In the genomic region with DNA sequence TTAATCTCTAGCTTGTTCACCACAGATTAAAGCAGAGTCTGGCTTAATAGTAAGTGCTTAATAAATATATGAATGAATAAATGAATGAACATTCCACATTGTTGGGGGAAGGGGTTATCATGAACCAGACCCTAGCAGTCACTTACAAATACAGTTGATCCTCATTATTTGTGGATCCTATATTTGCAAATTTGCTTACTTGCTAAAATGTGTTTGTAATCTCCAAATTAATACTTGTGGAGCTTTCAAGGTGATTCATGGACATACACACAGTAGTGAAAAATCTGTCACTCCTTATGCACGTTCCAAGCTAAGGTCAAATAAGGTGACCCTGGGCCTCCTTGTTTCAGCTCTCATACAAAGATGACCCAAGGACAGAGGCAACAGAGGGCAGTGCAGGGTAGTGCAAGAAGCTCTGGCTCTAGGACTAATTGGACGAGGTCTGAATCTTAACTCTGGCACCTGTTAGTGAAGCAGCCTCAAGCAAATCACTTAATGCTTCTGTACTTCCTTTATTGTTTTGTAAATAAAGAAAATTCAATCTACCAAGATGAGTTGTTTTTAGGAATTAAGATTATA, we compare ENCODE assay signal across 2 cellular contexts.
TF ChIP-seq lines count a peak whose summit lies in the region.

No MANE protein-coding gene starts in this region.

TF ChIP-seq in SK-N-SH, 30 proteins besides CTCF, POLR2A, EP300 and RAD21:
- TF ChIP-seq, protein P1, sequence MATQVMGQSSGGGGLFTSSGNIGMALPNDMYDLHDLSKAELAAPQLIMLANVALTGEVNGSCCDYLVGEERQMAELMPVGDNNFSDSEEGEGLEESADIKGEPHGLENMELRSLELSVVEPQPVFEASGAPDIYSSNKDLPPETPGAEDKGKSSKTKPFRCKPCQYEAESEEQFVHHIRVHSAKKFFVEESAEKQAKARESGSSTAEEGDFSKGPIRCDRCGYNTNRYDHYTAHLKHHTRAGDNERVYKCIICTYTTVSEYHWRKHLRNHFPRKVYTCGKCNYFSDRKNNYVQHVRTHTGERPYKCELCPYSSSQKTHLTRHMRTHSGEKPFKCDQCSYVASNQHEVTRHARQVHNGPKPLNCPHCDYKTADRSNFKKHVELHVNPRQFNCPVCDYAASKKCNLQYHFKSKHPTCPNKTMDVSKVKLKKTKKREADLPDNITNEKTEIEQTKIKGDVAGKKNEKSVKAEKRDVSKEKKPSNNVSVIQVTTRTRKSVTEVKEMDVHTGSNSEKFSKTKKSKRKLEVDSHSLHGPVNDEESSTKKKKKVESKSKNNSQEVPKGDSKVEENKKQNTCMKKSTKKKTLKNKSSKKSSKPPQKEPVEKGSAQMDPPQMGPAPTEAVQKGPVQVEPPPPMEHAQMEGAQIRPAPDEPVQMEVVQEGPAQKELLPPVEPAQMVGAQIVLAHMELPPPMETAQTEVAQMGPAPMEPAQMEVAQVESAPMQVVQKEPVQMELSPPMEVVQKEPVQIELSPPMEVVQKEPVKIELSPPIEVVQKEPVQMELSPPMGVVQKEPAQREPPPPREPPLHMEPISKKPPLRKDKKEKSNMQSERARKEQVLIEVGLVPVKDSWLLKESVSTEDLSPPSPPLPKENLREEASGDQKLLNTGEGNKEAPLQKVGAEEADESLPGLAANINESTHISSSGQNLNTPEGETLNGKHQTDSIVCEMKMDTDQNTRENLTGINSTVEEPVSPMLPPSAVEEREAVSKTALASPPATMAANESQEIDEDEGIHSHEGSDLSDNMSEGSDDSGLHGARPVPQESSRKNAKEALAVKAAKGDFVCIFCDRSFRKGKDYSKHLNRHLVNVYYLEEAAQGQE (IDR thresholded peaks at IDR 0.05; ENCODE audit: low read depth, low read length), result no peak
- no peak for TF ChIP-seq ZBTB33 (IDR thresholded peaks at IDR 0.05; ENCODE audit: borderline replicate concordance, low read depth)
- TF ChIP-seq JUND (IDR thresholded peaks at IDR 0.05), result no peak
- TF ChIP-seq, protein P2, sequence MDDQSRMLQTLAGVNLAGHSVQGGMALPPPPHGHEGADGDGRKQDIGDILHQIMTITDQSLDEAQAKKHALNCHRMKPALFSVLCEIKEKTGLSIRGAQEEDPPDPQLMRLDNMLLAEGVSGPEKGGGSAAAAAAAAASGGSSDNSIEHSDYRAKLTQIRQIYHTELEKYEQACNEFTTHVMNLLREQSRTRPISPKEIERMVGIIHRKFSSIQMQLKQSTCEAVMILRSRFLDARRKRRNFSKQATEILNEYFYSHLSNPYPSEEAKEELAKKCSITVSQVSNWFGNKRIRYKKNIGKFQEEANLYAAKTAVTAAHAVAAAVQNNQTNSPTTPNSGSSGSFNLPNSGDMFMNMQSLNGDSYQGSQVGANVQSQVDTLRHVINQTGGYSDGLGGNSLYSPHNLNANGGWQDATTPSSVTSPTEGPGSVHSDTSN (IDR thresholded peaks at IDR 0.05), result no peak
- no peak for TF ChIP-seq FOXM1 (IDR thresholded peaks at IDR 0.05; ENCODE audit: low read depth)
- no peak for TF ChIP-seq TCF12 (IDR thresholded peaks at IDR 0.05)
- TF ChIP-seq MEF2A (IDR thresholded peaks at IDR 0.05; ENCODE audit: borderline replicate concordance, low read depth), result no peak
- no peak for TF ChIP-seq NRF1 (IDR thresholded peaks at IDR 0.05; ENCODE audit: low read depth, low read length)
- no peak for TF ChIP-seq FOXJ3 (CRISPR knock-in tag; IDR thresholded peaks at IDR 0.05)
- TF ChIP-seq, protein P3, sequence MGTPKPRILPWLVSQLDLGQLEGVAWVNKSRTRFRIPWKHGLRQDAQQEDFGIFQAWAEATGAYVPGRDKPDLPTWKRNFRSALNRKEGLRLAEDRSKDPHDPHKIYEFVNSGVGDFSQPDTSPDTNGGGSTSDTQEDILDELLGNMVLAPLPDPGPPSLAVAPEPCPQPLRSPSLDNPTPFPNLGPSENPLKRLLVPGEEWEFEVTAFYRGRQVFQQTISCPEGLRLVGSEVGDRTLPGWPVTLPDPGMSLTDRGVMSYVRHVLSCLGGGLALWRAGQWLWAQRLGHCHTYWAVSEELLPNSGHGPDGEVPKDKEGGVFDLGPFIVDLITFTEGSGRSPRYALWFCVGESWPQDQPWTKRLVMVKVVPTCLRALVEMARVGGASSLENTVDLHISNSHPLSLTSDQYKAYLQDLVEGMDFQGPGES (IDR thresholded peaks at IDR 0.05; ENCODE audit: low read depth, low read length), result no peak
- no peak for TF ChIP-seq FOSL2 (IDR thresholded peaks at IDR 0.05; ENCODE audit: borderline replicate concordance, low read depth)
- TF ChIP-seq SMC3 (IDR thresholded peaks at IDR 0.05; ENCODE audit: low read depth, low read length), result no peak
- no peak for TF ChIP-seq RXRA (IDR thresholded peaks at IDR 0.05; ENCODE audit: borderline replicate concordance, low read depth)
- no peak for TF ChIP-seq NFIC (IDR thresholded peaks at IDR 0.05; ENCODE audit: borderline replicate concordance)
- TF ChIP-seq TAF1 (IDR thresholded peaks at IDR 0.05; ENCODE audit: borderline replicate concordance, low read depth, low read length), result no peak
- TF ChIP-seq MAX (IDR thresholded peaks at IDR 0.05; ENCODE audit: low read depth), result no peak
- no peak for TF ChIP-seq YY1 (IDR thresholded peaks at IDR 0.05; ENCODE audit: low read depth)

TF ChIP-seq in SK-N-SH treated with all-trans-retinoic acid at 6 μM for 48 hours, 23 proteins besides CTCF, POLR2A, EP300 and RAD21:
- TF ChIP-seq ZNF565 (CRISPR knock-in tag; conservative IDR thresholded peaks at IDR 0.05; ENCODE audit: low read depth) (no peak), ARNTL (CRISPR knock-in tag; IDR thresholded peaks at IDR 0.05; ENCODE audit: borderline replicate concordance, low read depth) (no peak), ZNF8 (CRISPR knock-in tag; IDR thresholded peaks at IDR 0.05) (no peak), RARB (CRISPR knock-in tag; IDR thresholded peaks at IDR 0.05) (no peak), PPARA (CRISPR knock-in tag; IDR thresholded peaks at IDR 0.05; ENCODE audit: borderline replicate concordance) (no peak), GLIS3 (CRISPR knock-in tag; IDR thresholded peaks at IDR 0.05) (no peak)
- TF ChIP-seq, protein P4, sequence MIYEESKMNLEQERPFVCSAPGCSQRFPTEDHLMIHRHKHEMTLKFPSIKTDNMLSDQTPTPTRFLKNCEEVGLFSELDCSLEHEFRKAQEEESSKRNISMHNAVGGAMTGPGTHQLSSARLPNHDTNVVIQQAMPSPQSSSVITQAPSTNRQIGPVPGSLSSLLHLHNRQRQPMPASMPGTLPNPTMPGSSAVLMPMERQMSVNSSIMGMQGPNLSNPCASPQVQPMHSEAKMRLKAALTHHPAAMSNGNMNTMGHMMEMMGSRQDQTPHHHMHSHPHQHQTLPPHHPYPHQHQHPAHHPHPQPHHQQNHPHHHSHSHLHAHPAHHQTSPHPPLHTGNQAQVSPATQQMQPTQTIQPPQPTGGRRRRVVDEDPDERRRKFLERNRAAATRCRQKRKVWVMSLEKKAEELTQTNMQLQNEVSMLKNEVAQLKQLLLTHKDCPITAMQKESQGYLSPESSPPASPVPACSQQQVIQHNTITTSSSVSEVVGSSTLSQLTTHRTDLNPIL (CRISPR knock-in tag; IDR thresholded peaks at IDR 0.05; ENCODE audit: low read depth), result no peak
